1 cellular context compared by ENCODE assay signal in genomic region chr20:64062596-64063388, GRCh38.
A peak's percentile ranks its signal among the peaks of the same experiment; 100 is the strongest.
TF ChIP-seq lines count a peak whose summit lies in the region.

TSS of gene TCEA2 (plus strand) at chr20:64063198. CDS start at chr20:64063313, 115 bp downstream.

TF ChIP-seq in HepG2, 621 proteins besides CTCF, POLR2A, EP300 and RAD21 (continued from another document and continues in another):
- TF ChIP-seq ZNF407 (CRISPR knock-in tag; IDR thresholded peaks at IDR 0.05; ENCODE audit: not compliant biosample characterization) (peak; percentile 96), FOSL2 (CRISPR knock-in tag; IDR thresholded peaks at IDR 0.05) (peak; percentile 75), ETS1 (CRISPR knock-in tag; IDR thresholded peaks at IDR 0.05) (no peak), KDM1A (CRISPR knock-in tag; IDR thresholded peaks at IDR 0.05) (peak; percentile 42; the same call in 1 of the 2 replicates), ELF3 (CRISPR knock-in tag; IDR thresholded peaks at IDR 0.05) (peak; percentile 75), PHF21A (CRISPR knock-in tag; IDR thresholded peaks at IDR 0.05) (peak; percentile 94), ZBTB7A (CRISPR knock-in tag; IDR thresholded peaks at IDR 0.05) (peak; percentile 70), ATF5 (CRISPR knock-in tag; IDR thresholded peaks at IDR 0.05; ENCODE audit: low read depth) (0 out of 2 replicates have a peak, but pooled peaks have one; percentile 63), ZNF251 (CRISPR knock-in tag; IDR thresholded peaks at IDR 0.05) (no peak), ZNF704 (CRISPR knock-in tag; IDR thresholded peaks at IDR 0.05; ENCODE audit: borderline replicate concordance) (no peak), KIAA2018 (CRISPR knock-in tag; IDR thresholded peaks at IDR 0.05; ENCODE audit: borderline replicate concordance) (no peak), NFATC3 (CRISPR knock-in tag; IDR thresholded peaks at IDR 0.05) (peak; percentile 98), NFRKB (IDR thresholded peaks at IDR 0.05) (no peak), STAG1 (CRISPR knock-in tag; IDR thresholded peaks at IDR 0.05) (no peak; the same call in 1 of the 2 replicates), MYPOP (CRISPR knock-in tag; IDR thresholded peaks at IDR 0.05) (peak; percentile 84; the same call in 1 of the 2 replicates), NR2F1 (CRISPR knock-in tag; IDR thresholded peaks at IDR 0.05) (no peak; a peak in 1 of 4 replicates), ZHX2 (IDR thresholded peaks at IDR 0.05; ENCODE audit: low read depth) (peak; percentile 84), ZHX2 (CRISPR knock-in tag; IDR thresholded peaks at IDR 0.05; ENCODE audit: borderline replicate concordance) (no peak; the same call in 1 of the 2 replicates), ZNF234 (CRISPR knock-in tag; conservative IDR thresholded peaks at IDR 0.05) (peak; percentile 89), SALL2 (CRISPR knock-in tag; IDR thresholded peaks at IDR 0.05) (no peak; the same call in 1 of the 2 replicates)
